Comparison of ENCODE assay signal across 16 cellular contexts in genomic region chr15:74192751-74193150, GRCh38.
"Had no signal": no experiment of that assay in that cellular context is flagged by ENCODE, and none has a peak within 500 bp of the region (broad histone marks: within the 10 kb centered on the region; RNA-seq: fewer than 3 reads in every experiment).

No MANE protein-coding gene starts in this region.

- DNase-seq: activated CD4-positive, alpha-beta T cell treated with anti-CD3 and anti-CD28 coated beads for 48 hours; activated CD8-positive, alpha-beta memory T cell treated with anti-CD3 and anti-CD28 coated beads, Interleukin-2, amount 50 U/mL, for 4 hours; activated CD8-positive, alpha-beta T cell treated with anti-CD3 and anti-CD28 coated beads, Interleukin-2, amount 10 ng/mL, durations not matched to agents 7 days and 5 days; activated gamma-delta T cell; activated T-cell treated with anti-CD3 and anti-CD28 coated beads, Interleukin-2, amount 50 U/mL, for 72 hours; central memory CD4-positive, alpha-beta T cell; colonic mucosa; midbrain; posterior cingulate gyrus; retina; stimulated activated CD4-positive, alpha-beta T cell treated with anti-CD3 and anti-CD28 coated beads, Interleukin-2, amount 100 ng/mL, for 48 hours; stimulated activated naive B cell treated with anti-CD40 and anti-IgM and Interleukin-4, amounts not matched to agents 10 μg/mL and 1 μg/mL and 100 μg/mL, for 72 hours had no signal

- H3K27ac Mint-ChIP-seq: activated CD8-positive, alpha-beta T cell treated with anti-CD3 and anti-CD28 coated beads, Interleukin-2, amount 10 ng/mL, durations not matched to agents 7 days and 5 days; activated naive CD4-positive, alpha-beta T cell treated with anti-CD3 and anti-CD28 coated beads, Interleukin-2, amount 50 U/mL, for 72 hours; activated T-cell treated with anti-CD3 and anti-CD28 coated beads, Interleukin-2, amount 50 U/mL, for 72 hours; stimulated activated naive B cell treated with anti-CD40 and anti-IgM and Interleukin-4, amounts not matched to agents 10 μg/mL and 1 μg/mL and 100 μg/mL, for 72 hours had no signal

- ATAC-seq: activated CD8-positive, alpha-beta T cell treated with anti-CD3 and anti-CD28 coated beads, Interleukin-2, amount 10 ng/mL, durations not matched to agents 7 days and 5 days; activated T-cell treated with anti-CD3 and anti-CD28 coated beads, Interleukin-2, amount 50 U/mL, for 72 hours had no signal

- H3K4me1 Mint-ChIP-seq: stimulated activated naive B cell treated with anti-CD40 and anti-IgM and Interleukin-4, amounts not matched to agents 10 μg/mL and 1 μg/mL and 100 μg/mL, for 72 hours had no signal

- H3K9me3 ChIP-seq: colonic mucosa, esophagus muscularis mucosa, tibial nerve had no signal

- H3K27me3 Mint-ChIP-seq: stimulated activated naive B cell treated with anti-CD40 and anti-IgM and Interleukin-4, amounts not matched to agents 10 μg/mL and 1 μg/mL and 100 μg/mL, for 72 hours had no signal

- H2AFZ ChIP-seq: hepatocyte had no signal

- H3K4me2 ChIP-seq: hepatocyte had no signal

- H3K4me3 Mint-ChIP-seq: activated CD8-positive, alpha-beta T cell treated with anti-CD3 and anti-CD28 coated beads, Interleukin-2, amount 10 ng/mL, durations not matched to agents 7 days and 5 days; activated T-cell treated with anti-CD3 and anti-CD28 coated beads, Interleukin-2, amount 50 U/mL, for 72 hours; stimulated activated naive B cell treated with anti-CD40 and anti-IgM and Interleukin-4, amounts not matched to agents 10 μg/mL and 1 μg/mL and 100 μg/mL, for 72 hours had no signal

- H3K36me3 Mint-ChIP-seq: activated naive CD4-positive, alpha-beta T cell treated with anti-CD3 and anti-CD28 coated beads, Interleukin-2, amount 50 U/mL, for 72 hours; stimulated activated naive B cell treated with anti-CD40 and anti-IgM and Interleukin-4, amounts not matched to agents 10 μg/mL and 1 μg/mL and 100 μg/mL, for 72 hours had no signal

- H3K27ac ChIP-seq: colonic mucosa, esophagus muscularis mucosa, hepatocyte, tibial nerve had no signal

- H3K4me3 ChIP-seq: colonic mucosa, esophagus muscularis mucosa, hepatocyte, tibial nerve had no signal

- H3K27me3 ChIP-seq: colonic mucosa, esophagus muscularis mucosa, hepatocyte, tibial nerve had no signal

- H3K36me3 ChIP-seq: colonic mucosa, esophagus muscularis mucosa, tibial nerve had no signal

- H3K9me3 Mint-ChIP-seq: activated naive CD4-positive, alpha-beta T cell treated with anti-CD3 and anti-CD28 coated beads, Interleukin-2, amount 50 U/mL, for 72 hours; activated T-cell treated with anti-CD3 and anti-CD28 coated beads, Interleukin-2, amount 50 U/mL, for 72 hours; stimulated activated naive B cell treated with anti-CD40 and anti-IgM and Interleukin-4, amounts not matched to agents 10 μg/mL and 1 μg/mL and 100 μg/mL, for 72 hours had no signal
